In the genomic region with DNA sequence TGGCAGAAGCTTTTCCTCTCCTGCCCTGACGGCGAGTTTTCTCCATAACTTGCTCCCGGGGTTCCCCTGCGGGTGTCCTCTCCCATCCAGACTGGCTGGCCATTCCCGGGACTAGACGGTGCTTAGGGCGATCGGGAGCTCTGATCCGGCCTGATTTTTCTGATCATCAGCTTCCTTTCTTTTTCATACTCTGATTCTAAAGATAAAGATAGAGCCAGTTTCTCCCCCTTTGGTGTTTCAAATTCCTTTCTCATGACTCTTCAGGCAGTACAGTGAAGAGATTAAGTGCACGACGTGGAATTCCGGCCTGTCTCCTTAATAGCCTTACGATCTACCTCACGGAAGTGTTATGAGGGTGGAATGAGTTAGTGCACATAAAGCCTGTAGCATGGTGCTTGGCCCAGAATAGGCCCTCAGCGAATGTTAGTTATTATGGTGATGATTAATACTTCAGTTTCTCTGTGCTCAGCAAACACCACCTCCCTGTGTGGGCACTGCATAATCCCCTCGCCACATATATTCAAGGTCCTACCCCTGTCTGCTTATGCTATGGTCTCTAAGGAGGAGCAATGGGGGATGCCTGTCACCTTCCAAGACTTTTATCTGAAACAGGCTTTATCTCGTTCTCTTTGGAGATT, we compare ENCODE assay signal across 11 cellular contexts.
DNase-seq lines count a peak whose midpoint lies in the region; ATAC-seq and TF ChIP-seq lines count a peak whose summit lies in the region.
"Had no signal": no experiment of that assay in that cellular context is flagged by ENCODE, and none has a peak within 500 bp of the region (broad histone marks: within the 10 kb centered on the region; RNA-seq: fewer than 3 reads in every experiment).

No MANE protein-coding gene starts in this region.

- ATAC-seq in heart left ventricle (no peak), GM19328 (IDR thresholded peaks at IDR 0.05; ENCODE audit: unreplicated experiment) (no peak), HG02571 (IDR thresholded peaks at IDR 0.05; ENCODE audit: unreplicated experiment) (no peak)

- intact Hi-C loops in heart left ventricle (cut with DNase I) = no loop called here

- no peak for TF ChIP-seq POLR2A in heart left ventricle (IDR thresholded peaks at IDR 0.05)

- no peaks in the 10 kb centered on the region for H3K36me3 ChIP-seq in cardiac muscle cell
- H3K36me3 ChIP-seq in heart left ventricle = no peaks in the 10 kb centered on the region

- DNase-seq in cardiac muscle cell (ENCODE audit: low read depth in 1 of 2, low spot score in 1 of 2) (peak; percentile 27 to 69), heart left ventricle (no peak), amniotic epithelial cell (ENCODE audit: low read depth) (peak; percentile 95), iris pigment epithelial cell (ENCODE audit: low read depth) (peak; percentile 95), RPMI8226 (no peak)
- no peak for DNase-seq in activated T-cell treated with anti-CD3 and anti-CD28 coated beads, Interleukin-2, amount 50 U/mL, for 48 hours
- DNase-seq: activated CD4-positive, alpha-beta T cell treated with anti-CD3 and anti-CD28 coated beads for 4 hours; cerebellar nuclear complex; NCI-H2171 had no signal

- 60 to 68% (median 66%) methylated on average over 17 of the region's 17 CpGs for WGBS in heart left ventricle, 4 donors

- H3K9me3 ChIP-seq in cardiac muscle cell (ENCODE audit: low read depth) = no peaks in the 10 kb centered on the region
- H3K9me3 ChIP-seq in heart left ventricle = no peaks in the 10 kb centered on the region

- H3K27ac ChIP-seq in cardiac muscle cell (peak overlapping the region; percentile 5), heart left ventricle (no peak overlapping the region)

- no peaks in the 10 kb centered on the region for H3K4me1 ChIP-seq in cardiac muscle cell (ENCODE audit: low read depth)
- H3K4me1 ChIP-seq in heart left ventricle = no peaks in the 10 kb centered on the region

- H3K4me3 ChIP-seq in cardiac muscle cell = no peak overlapping the region
- H3K4me3 ChIP-seq in heart left ventricle = no peak overlapping the region

- no peaks in the 10 kb centered on the region for H3K27me3 ChIP-seq in cardiac muscle cell
- no peaks in the 10 kb centered on the region for H3K27me3 ChIP-seq in heart left ventricle

- no peak for TF ChIP-seq CTCF in cardiac muscle cell (IDR thresholded peaks at IDR 0.05; ENCODE audit: low read depth, low read length)
- TF ChIP-seq CTCF in heart left ventricle (IDR thresholded peaks at IDR 0.05) = no peak

Comparison
In these comparisons a context has a peak if more than half of its experiments do, and no peak if none do; other contexts are left out.
1. DNase-seq: peak in cardiac muscle cell (2 of 2), amniotic epithelial cell (single experiment) and iris pigment epithelial cell (single experiment); none in heart left ventricle (0 of 5), activated T-cell treated with anti-CD3 and anti-CD28 coated beads, Interleukin-2, amount 50 U/mL, for 48 hours (0 of 2) and RPMI8226 (single experiment).